ENCODE assay signal across 22 cellular contexts in genomic region chr1:178243119-178243518, GRCh38.
DNase-seq lines count a peak whose midpoint lies in the region; ATAC-seq, FAIRE-seq and TF ChIP-seq lines count a peak whose summit lies in the region.
"Had no signal": no experiment of that assay in that cellular context is flagged by ENCODE, and none has a peak within 500 bp of the region (broad histone marks: within the 10 kb centered on the region; RNA-seq: fewer than 3 reads in every experiment).

No MANE protein-coding gene starts in this region.

- peaks cover 11% of the 10 kb centered on the region for H3K27me3 Mint-ChIP-seq in GM23338 (ENCODE audit: insufficient read depth, low read depth, poor library complexity)
- no peaks in the 10 kb centered on the region for H3K27me3 Mint-ChIP-seq in activated T-cell treated with anti-CD3 and anti-CD28 coated beads, Interleukin-2, amount 50 U/mL, for 4 hours (ENCODE audit: low read depth)

- TF ChIP-seq RAD21 in H1 (IDR thresholded peaks at IDR 0.05 in 1 of 2, conservative IDR thresholded peaks at IDR 0.05 in 1 of 2; ENCODE audit: low read depth in 2 of 2, low read length in 2 of 2), result peak in 1 of 2 experiments; percentile 35; a peak in 1 of 4 replicates

- POLR2A ChIA-PET in PC-9 (lab: Charles Lee; ENCODE audit: unreplicated experiment), result no interaction called here
- POLR2A ChIA-PET in H1 (lab: Charles Lee; ENCODE audit: partially characterized antibody), result interaction anchor here (1.0 kb wide), 1 partner anchor 12 kb away, joined by 5 read pairs; no protein-coding TSS in a partner anchor

- BruUV-seq in PC-9 (replicated peaks; lab: Mats Ljungman, UMichigan), result no TSS peak

- ATAC-seq in GM23338 (peak; percentile 64), Right ventricle myocardium superior (ENCODE audit: poor library complexity) (no peak)
- no peak for ATAC-seq in activated T-cell treated with anti-CD3 and anti-CD28 coated beads, Interleukin-2, amount 50 U/mL, for 4 hours

- H3K4ac ChIP-seq in H1 (replicated peaks; ENCODE audit: insufficient read length, low read depth, low read length), result no peak overlapping the region

- no peak overlapping the region for H3K14ac ChIP-seq in H1 (ENCODE audit: insufficient read length)

- intact Hi-C loops in PC-9 (cut with micrococcal nuclease; ENCODE audit: unreplicated experiment), result no loop called here
- intact Hi-C loops in Right ventricle myocardium superior (cut with DNase I), result no loop called here

- TF ChIP-seq POLR2A in H1 (IDR thresholded peaks at IDR 0.05; ENCODE audit: control extremely low read depth in 1 of 2, low read depth in 2 of 2, low read length in 2 of 2), result no peak

- no peak overlapping the region for H3K9ac ChIP-seq in H1 (replicated peaks in 1 of 4; ENCODE audit: extremely low read depth in 1 of 4, low read depth in 3 of 4, low read length in 3 of 4)
- H3K9ac ChIP-seq: GM23248 had no signal

- peaks cover 29% of the 10 kb centered on the region for H3K9me3 ChIP-seq in PC-9 (ENCODE audit: insufficient read depth, low read depth)
- H3K9me3 ChIP-seq in H1 (ENCODE audit: insufficient read depth in 2 of 2, low read depth in 1 of 2, low read length in 1 of 2), result peaks cover 0 to 3% of the 10 kb centered on the region in 2 experiments; a peak in 1 of 4 replicates

- H3K4me3 ChIP-seq in GM23338 (no peak overlapping the region), PC-9 (no peak overlapping the region), H1 (ENCODE audit: extremely low read depth in 1 of 4, insufficient read depth in 2 of 4, low read depth in 3 of 4, low read length in 4 of 4) (no peak overlapping the region)
- H3K4me3 ChIP-seq: GM23248, MG63 had no signal

- no peak overlapping the region for H3K27ac Mint-ChIP-seq in GM23338
- H3K27ac Mint-ChIP-seq: B cell had no signal

- peak; percentile 12 to 54; a peak in 2 of 4 replicates for TF ChIP-seq CTCF in GM23338 (conservative IDR thresholded peaks at IDR 0.05; ENCODE audit: low read depth in 2 of 2)
- TF ChIP-seq CTCF in PC-9 (conservative IDR thresholded peaks at IDR 0.05), result no peak
- peak; percentile 27 to 59 (median 41) for TF ChIP-seq CTCF in H1 (IDR thresholded peaks at IDR 0.05; ENCODE audit: control extremely low read depth in 1 of 3, insufficient read depth in 1 of 3, low read depth in 1 of 3, low read length in 3 of 3)

- no peak for TF ChIP-seq EP300 in H1 (IDR thresholded peaks at IDR 0.05; ENCODE audit: borderline replicate concordance in 1 of 2, low read depth in 2 of 2, low read length in 2 of 2)

- H3K4me1 Mint-ChIP-seq in GM23338, result peaks cover 17% of the 10 kb centered on the region
- no peaks in the 10 kb centered on the region for H3K4me1 Mint-ChIP-seq in activated T-cell treated with anti-CD3 and anti-CD28 coated beads, Interleukin-2, amount 50 U/mL, for 4 hours (ENCODE audit: low read depth)
- H3K4me1 Mint-ChIP-seq: B cell, IgD-negative memory B cell had no signal

- peaks cover 20% of the 10 kb centered on the region for H3K9me3 Mint-ChIP-seq in GM23338
- peaks cover 14% of the 10 kb centered on the region for H3K9me3 Mint-ChIP-seq in activated T-cell treated with anti-CD3 and anti-CD28 coated beads, Interleukin-2, amount 50 U/mL, for 4 hours

- H3K4me1 ChIP-seq in GM23338 (ENCODE audit: insufficient read depth) (peaks cover 25% of the 10 kb centered on the region), PC-9 (replicated peaks; ENCODE audit: insufficient read depth) (peaks cover 38% of the 10 kb centered on the region), H1 (replicated peaks in 1 of 4; ENCODE audit: control insufficient read depth in 3 of 4, insufficient read depth in 4 of 4, low read length in 3 of 4) (peaks cover 0 to 3% (median 0%) of the 10 kb centered on the region in 4 experiments; a peak in 1 of 7 replicates)

- H3K36me3 Mint-ChIP-seq in GM23338 (ENCODE audit: low read depth), result peaks cover 15% of the 10 kb centered on the region
- no peaks in the 10 kb centered on the region for H3K36me3 Mint-ChIP-seq in activated T-cell treated with anti-CD3 and anti-CD28 coated beads, Interleukin-2, amount 50 U/mL, for 4 hours (ENCODE audit: insufficient read depth)

- H2BK5ac ChIP-seq in H1 (ENCODE audit: low read depth, low read length), result no peak overlapping the region

- H3K18ac ChIP-seq in H1 (ENCODE audit: extremely low read depth, low read length), result no peak overlapping the region

- H2AFZ ChIP-seq in GM23338, result no peak overlapping the region
- H2AFZ ChIP-seq in PC-9, result no peak overlapping the region
- H2AFZ ChIP-seq in H1 (ENCODE audit: low read length), result no peak overlapping the region
- H2AFZ ChIP-seq: GM23248 had no signal

- H3K27ac ChIP-seq in GM23338 (ENCODE audit: low read depth) (no peak overlapping the region), PC-9 (peak overlapping the region; percentile 97; the same call in 1 of the 2 replicates), H1 (ENCODE audit: low read depth, low read length) (no peak overlapping the region)

- H3K23ac ChIP-seq in H1 (ENCODE audit: insufficient read length), result no peak overlapping the region

- H3K27me3 ChIP-seq in GM23338 (ENCODE audit: insufficient read depth) (no peaks in the 10 kb centered on the region), PC-9 (ENCODE audit: insufficient read depth, low read depth) (no peaks in the 10 kb centered on the region), H1 (replicated peaks in 1 of 4; ENCODE audit: control insufficient read depth in 3 of 4, extremely low read depth in 1 of 4, insufficient read depth in 3 of 4, low read length in 3 of 4) (no peaks in the 10 kb centered on the region)
- H3K27me3 ChIP-seq: MG63 had no signal

- CTCF ChIA-PET in PC-9 (lab: Charles Lee), result no interaction called here
- CTCF ChIA-PET in H1 (lab: Charles Lee; ENCODE audit: partially characterized antibody), result interaction anchor here (0.8 to 2.9 kb wide), 5 partner anchors 10 to 889 kb away, joined by 3 to 14 read pairs (median 4); no protein-coding TSS in a partner anchor

- H3K36me3 ChIP-seq in GM23338 (ENCODE audit: insufficient read depth), result no peaks in the 10 kb centered on the region; the same call in 1 of the 2 replicates
- H3K36me3 ChIP-seq in PC-9 (ENCODE audit: low read depth), result peaks cover 8% of the 10 kb centered on the region; the same call in 1 of the 2 replicates
- no peaks in the 10 kb centered on the region for H3K36me3 ChIP-seq in H1 (ENCODE audit: control insufficient read depth in 2 of 4, insufficient read depth in 4 of 4, low read length in 3 of 4)

- H3K56ac ChIP-seq in H1 (replicated peaks; ENCODE audit: insufficient read length, low read depth, low read length), result no peak overlapping the region

- DNase-seq in GM23338 (ENCODE audit: low spot score) (peak; percentile 19), PC-9 (no peak), H1 (ENCODE audit: low read depth in 1 of 2, low spot score in 2 of 2) (no peak), putamen (ENCODE audit: low spot score) (peak; percentile 18), Right ventricle myocardium superior (no peak), NCI-H2171 (lab: John Stamatoyannopoulos, UW) (no peak)
- DNase-seq in activated T-cell treated with anti-CD3 and anti-CD28 coated beads, Interleukin-2, amount 50 U/mL, for 4 hours, result no peak
- DNase-seq: DMS153, GM23248, Karpas-422, MG63, NCI-H1048, NCI-H1436 treated with DMSO at 0.1 percent for 48 hours, NCI-H2029, NCI-H446, SIG-M5, T-helper 1 cell had no signal

- 70% methylated on average over 1 of the region's 1 CpG; no CpG with 5 or more reads in 1 of the 2 experiments for WGBS in H1 (ENCODE audit: extremely low coverage in 1 of 2, insufficient coverage in 1 of 2, insufficient read length in 1 of 2, insufficient replicate concordance in 2 of 2, low coverage in 1 of 2, low lambda C conversion rate in 2 of 2, missing lambda C conversion rate in 1 of 2), 2 experiments

- no peaks in the 10 kb centered on the region for H3K79me1 ChIP-seq in H1 (ENCODE audit: low read depth, low read length)

- no peak overlapping the region for H2AK5ac ChIP-seq in H1 (ENCODE audit: low read depth, low read length)

- H3K4me3 Mint-ChIP-seq in GM23338, result no peak overlapping the region
- H3K4me3 Mint-ChIP-seq in activated T-cell treated with anti-CD3 and anti-CD28 coated beads, Interleukin-2, amount 50 U/mL, for 4 hours, result no peak overlapping the region
- H3K4me3 Mint-ChIP-seq: B cell, IgD-negative memory B cell had no signal

- H2BK15ac ChIP-seq in H1 (ENCODE audit: low read length), result no peak overlapping the region

- no peak overlapping the region for H2BK12ac ChIP-seq in H1 (ENCODE audit: low read depth, low read length)

- H3F3A ChIP-seq in GM23338 (replicated peaks; ENCODE audit: low read depth), result no peaks in the 10 kb centered on the region
- H3F3A ChIP-seq in PC-9 (ENCODE audit: insufficient read depth, low read depth), result peaks cover 23% of the 10 kb centered on the region

- H3K23me2 ChIP-seq in H1 (ENCODE audit: low read depth, low read length), result no peaks in the 10 kb centered on the region; the same call in 1 of the 2 replicates

- H3K4me2 ChIP-seq in GM23338 (no peak overlapping the region), PC-9 (no peak overlapping the region), H1 (ENCODE audit: insufficient read depth in 1 of 2, low read depth in 2 of 2, low read length in 2 of 2) (no peak overlapping the region; a peak in 1 of 4 replicates)

- no peak overlapping the region for H4K91ac ChIP-seq in H1 (replicated peaks; ENCODE audit: insufficient read length, low read length)

- no peak overlapping the region for H2BK120ac ChIP-seq in H1 (replicated peaks; ENCODE audit: low read depth, low read length)

- H4K5ac ChIP-seq in H1 (ENCODE audit: insufficient read length, low read depth, low read length), result no peak overlapping the region

- no peak for FAIRE-seq in H1 (lab: Jason Lieb, UNC)
- FAIRE-seq: GM12891, GM19239, HTR-8/SVneo had no signal

- H4K20me1 ChIP-seq in GM23338 (replicated peaks; ENCODE audit: insufficient read depth) (no peaks in the 10 kb centered on the region), PC-9 (ENCODE audit: insufficient read depth) (no peaks in the 10 kb centered on the region), H1 (replicated peaks in 1 of 2; ENCODE audit: control insufficient read depth in 1 of 2, insufficient read depth in 2 of 2, low read length in 2 of 2) (no peaks in the 10 kb centered on the region)

- H3K9me2 ChIP-seq in GM23338 (ENCODE audit: insufficient read depth) (no peaks in the 10 kb centered on the region), PC-9 (ENCODE audit: insufficient read depth) (no peaks in the 10 kb centered on the region)

- H4K8ac ChIP-seq in H1 (ENCODE audit: extremely low read depth, insufficient read depth, low read length), result no peak overlapping the region

- H2BK20ac ChIP-seq in H1 (ENCODE audit: low read length), result no peak overlapping the region

- H3K79me2 ChIP-seq in GM23338 (replicated peaks; ENCODE audit: insufficient read depth) (peaks cover 84% of the 10 kb centered on the region), PC-9 (ENCODE audit: low read depth) (peaks cover 81% of the 10 kb centered on the region), H1 (ENCODE audit: control insufficient read depth in 1 of 2, insufficient read depth in 2 of 2, low read length in 2 of 2) (peaks cover 0 to 56% of the 10 kb centered on the region in 2 experiments; a peak in 2 of 4 replicates)

TF ChIP-seq in GM23338, 12 proteins besides CTCF, POLR2A, EP300 and RAD21 (continues in another document):
- TF ChIP-seq CREB1 (CRISPR knock-in tag; IDR thresholded peaks at IDR 0.05; ENCODE audit: low read depth), result no peak
- no peak for TF ChIP-seq EZH2phosphoT487 (IDR thresholded peaks at IDR 0.05; ENCODE audit: unreplicated experiment)

TF ChIP-seq in H1, 55 proteins besides CTCF, POLR2A, EP300 and RAD21 (continues in another document):
- no peak for TF ChIP-seq PHF8 (conservative IDR thresholded peaks at IDR 0.05; ENCODE audit: low read depth, low read length)

Comparison
In these comparisons a context has a peak if more than half of its experiments do, and no peak if none do; other contexts are left out.
1. DNase-seq: peak in GM23338 (single experiment) and putamen (single experiment); none in PC-9 (0 of 2), H1 (0 of 2), Right ventricle myocardium superior (single experiment), NCI-H2171 (single experiment) and activated T-cell treated with anti-CD3 and anti-CD28 coated beads, Interleukin-2, amount 50 U/mL, for 4 hours (single experiment).